Comparison of ENCODE assay signal across 10 cellular contexts in genomic region chr15:64149424-64150235, GRCh38. TPM values are rescaled to one million over a fixed set of nuclear protein-coding genes. Genes with fewer than 3 reads are reported as not detected.
DNase-seq lines count a peak whose midpoint lies in the region; ATAC-seq and TF ChIP-seq lines count a peak whose summit lies in the region.
"Had no signal": no experiment of that assay in that cellular context is flagged by ENCODE, and none has a peak within 500 bp of the region (broad histone marks: within the 10 kb centered on the region; RNA-seq: fewer than 3 reads in every experiment).

No MANE protein-coding gene starts in this region.

- H3K4me1 ChIP-seq in thyroid gland (peaks cover 8 to 39% of the 10 kb centered on the region in 2 donors), ascending aorta (peaks cover 11 to 26% of the 10 kb centered on the region in 2 donors)
- H3K4me1 ChIP-seq: parathyroid adenoma had no signal

- no peak for TF ChIP-seq POLR2A in thyroid gland (IDR thresholded peaks at IDR 0.05)

- H3K36me3 Mint-ChIP-seq in activated naive CD8-positive, alpha-beta T cell: no peaks in the 10 kb centered on the region
- H3K36me3 Mint-ChIP-seq in activated naive CD8-positive, alpha-beta T cell treated with anti-CD3 and anti-CD28 coated beads for 36 hours: peaks cover 2% of the 10 kb centered on the region
- H3K36me3 Mint-ChIP-seq in dendritic cell treated with granulocyte-macrophage colony-stimulating factor and Interleukin-4, amounts not matched to agents 40 ng/mL and 50 ng/mL, for 4 days (ENCODE audit: low read depth): peaks cover 17% of the 10 kb centered on the region
- H3K36me3 Mint-ChIP-seq in T-cell: peaks cover 7% of the 10 kb centered on the region

- CTCF ChIA-PET in T-cell (lab: Charles Lee): interaction anchor here (0.6 to 0.7 kb wide), 4 partner anchors 11 to 504 kb away, joined by 3 to 4 read pairs (median 3); no protein-coding TSS in a partner anchor

- H3K4me3 Mint-ChIP-seq in activated naive CD8-positive, alpha-beta T cell: peak overlapping the region; percentile 6
- no peak overlapping the region for H3K4me3 Mint-ChIP-seq in activated naive CD8-positive, alpha-beta T cell treated with anti-CD3 and anti-CD28 coated beads for 36 hours
- no peak overlapping the region for H3K4me3 Mint-ChIP-seq in dendritic cell treated with granulocyte-macrophage colony-stimulating factor and Interleukin-4, amounts not matched to agents 40 ng/mL and 50 ng/mL, for 4 days
- H3K4me3 Mint-ChIP-seq in T-cell: peak overlapping the region in 1 of 3 donors; percentile 47

- intact Hi-C loops in dendritic cell treated with granulocyte-macrophage colony-stimulating factor and Interleukin-4, amounts not matched to agents 40 ng/mL and 50 ng/mL, for 4 days (cut with micrococcal nuclease): loop anchor here (5.0 kb wide), 1 partner anchor 52 kb away; the partner anchor contains the start of gene SNX1
- intact Hi-C loops in thyroid gland (cut with DNase I) (loop anchor here (5.0 kb wide), 1 partner anchor 52 kb away; the partner anchor contains the start of gene SNX1), ascending aorta (cut with DNase I) (no loop called here)

- H3K27me3 Mint-ChIP-seq in activated naive CD8-positive, alpha-beta T cell: peaks cover 2% of the 10 kb centered on the region
- peaks cover 16% of the 10 kb centered on the region for H3K27me3 Mint-ChIP-seq in activated naive CD8-positive, alpha-beta T cell treated with anti-CD3 and anti-CD28 coated beads for 36 hours
- H3K27me3 Mint-ChIP-seq in dendritic cell treated with granulocyte-macrophage colony-stimulating factor and Interleukin-4, amounts not matched to agents 40 ng/mL and 50 ng/mL, for 4 days: peaks cover 30% of the 10 kb centered on the region
- H3K27me3 Mint-ChIP-seq in T-cell: peaks cover 7 to 14% of the 10 kb centered on the region in 2 donors

- H3K4me3 ChIP-seq in thyroid gland (replicated peaks in 1 of 3) (no peak overlapping the region), ascending aorta (no peak overlapping the region)
- H3K4me3 ChIP-seq: body of pancreas had no signal

- H3K36me3 ChIP-seq in thyroid gland (peaks cover 5 to 10% of the 10 kb centered on the region in 2 donors), ascending aorta (peaks cover 16 to 22% of the 10 kb centered on the region in 2 donors)

- DNase-seq in activated naive CD8-positive, alpha-beta T cell treated with anti-CD3 and anti-CD28 coated beads for 36 hours: no peak
- peak; percentile 73 for DNase-seq in NCI-H69 (lab: John Stamatoyannopoulos, UW)
- peak; percentile 30 to 32 for DNase-seq in thyroid gland
- no peak for DNase-seq in ascending aorta (ENCODE audit: low spot score in 2 of 2)
- DNase-seq in T-cell: no peak
- DNase-seq: body of pancreas had no signal

- 74 to 79% methylated on average over 3 of the region's 3 CpGs for WGBS in thyroid gland, 2 donors

- H3K9me3 ChIP-seq in thyroid gland: no peaks in the 10 kb centered on the region
- no peaks in the 10 kb centered on the region for H3K9me3 ChIP-seq in ascending aorta
- H3K9me3 ChIP-seq: body of pancreas had no signal

- TF ChIP-seq CTCF in thyroid gland (IDR thresholded peaks at IDR 0.05): no peak
- no peak for TF ChIP-seq CTCF in ascending aorta (IDR thresholded peaks at IDR 0.05)

- no peak overlapping the region for H3K27ac Mint-ChIP-seq in activated naive CD8-positive, alpha-beta T cell
- no peak overlapping the region for H3K27ac Mint-ChIP-seq in activated naive CD8-positive, alpha-beta T cell treated with anti-CD3 and anti-CD28 coated beads for 36 hours
- H3K27ac Mint-ChIP-seq in dendritic cell treated with granulocyte-macrophage colony-stimulating factor and Interleukin-4, amounts not matched to agents 40 ng/mL and 50 ng/mL, for 4 days: peak overlapping the region; percentile 23
- H3K27ac Mint-ChIP-seq in T-cell: peak overlapping the region in 1 of 2 donors; percentile 16

- H3K27me3 ChIP-seq in thyroid gland (no peaks in the 10 kb centered on the region), ascending aorta (peaks cover 17% of the 10 kb centered on the region)
- H3K27me3 ChIP-seq: body of pancreas had no signal

- H3K4me1 Mint-ChIP-seq in activated naive CD8-positive, alpha-beta T cell (ENCODE audit: low read depth): peaks cover 22% of the 10 kb centered on the region
- H3K4me1 Mint-ChIP-seq in activated naive CD8-positive, alpha-beta T cell treated with anti-CD3 and anti-CD28 coated beads for 36 hours: peaks cover 16% of the 10 kb centered on the region
- peaks cover 49% of the 10 kb centered on the region for H3K4me1 Mint-ChIP-seq in dendritic cell treated with granulocyte-macrophage colony-stimulating factor and Interleukin-4, amounts not matched to agents 40 ng/mL and 50 ng/mL, for 4 days (ENCODE audit: low read depth)
- peaks cover 27 to 32% (median 32%) of the 10 kb centered on the region in 3 donors for H3K4me1 Mint-ChIP-seq in T-cell

- no peaks in the 10 kb centered on the region for H3K9me3 Mint-ChIP-seq in activated naive CD8-positive, alpha-beta T cell (ENCODE audit: low read depth)
- no peaks in the 10 kb centered on the region for H3K9me3 Mint-ChIP-seq in activated naive CD8-positive, alpha-beta T cell treated with anti-CD3 and anti-CD28 coated beads for 36 hours
- H3K9me3 Mint-ChIP-seq in dendritic cell treated with granulocyte-macrophage colony-stimulating factor and Interleukin-4, amounts not matched to agents 40 ng/mL and 50 ng/mL, for 4 days: no peaks in the 10 kb centered on the region
- H3K9me3 Mint-ChIP-seq in T-cell: no peaks in the 10 kb centered on the region

- H3K27ac ChIP-seq in thyroid gland (peak overlapping the region in 1 of 3 donors; percentile 88), ascending aorta (no peak overlapping the region)
- H3K27ac ChIP-seq: body of pancreas, parathyroid adenoma had no signal

- ATAC-seq in T-cell (replicated peaks in 1 of 4) (no peak), GM18502 (IDR thresholded peaks at IDR 0.05; ENCODE audit: poor library complexity, unreplicated experiment) (no peak)
- ATAC-seq: body of pancreas had no signal

- POLR2A ChIA-PET in T-cell (lab: Charles Lee): no interaction called here

RNA-seq across cellular contexts. Expression of gene SNX22, which starts 1.9 kb away (rescaled TPM):
- total RNA-seq in activated naive CD8-positive, alpha-beta T cell treated with anti-CD3 and anti-CD28 coated beads for 36 hours: under 1 TPM; 0.42 to 0.74 TPM
- total RNA-seq in thyroid gland (100 to 1,000 TPM; 102 to 241 (median 123) TPM), ascending aorta (0.53 TPM), T-cell (1 to 10 TPM in 3 of 5 donors, under 1 TPM in 2; 0.58 to 3.7 (median 1.4) TPM)

RNA-seq across cellular contexts. Expression of gene PPIB, which starts 13.2 kb away (rescaled TPM):
- 100 to 1,000 TPM; 315 to 318 TPM for total RNA-seq in activated naive CD8-positive, alpha-beta T cell treated with anti-CD3 and anti-CD28 coated beads for 36 hours
- 1,000 to 10,000 TPM; 1,046 to 3,819 (median 1,394) TPM for total RNA-seq in thyroid gland
- total RNA-seq in ascending aorta: 674 TPM
- total RNA-seq in T-cell: 100 to 1,000 TPM; 169 to 260 (median 217) TPM

RNA-seq across cellular contexts. Expression of gene SNX1, which starts 53.8 kb away (rescaled TPM):
- total RNA-seq in activated naive CD8-positive, alpha-beta T cell treated with anti-CD3 and anti-CD28 coated beads for 36 hours: 10 to 100 TPM; 79.8 to 88.6 TPM
- total RNA-seq in thyroid gland (100 to 1,000 TPM; 184 to 348 (median 211) TPM), ascending aorta (33.8 TPM), T-cell (100 to 1,000 TPM in 4 of 5 donors, 10 to 100 TPM in 1; 98.8 to 168 (median 152) TPM)

RNA-seq across cellular contexts. Expression of gene CIAO2A, which starts 56.0 kb away (rescaled TPM):
- 10 to 100 TPM; 95.2 to 99.2 TPM for total RNA-seq in activated naive CD8-positive, alpha-beta T cell treated with anti-CD3 and anti-CD28 coated beads for 36 hours
- total RNA-seq in thyroid gland (100 to 1,000 TPM; 104 to 144 (median 129) TPM), ascending aorta (2.4 TPM), T-cell (10 to 100 TPM; 21.9 to 31.1 (median 25.9) TPM)

Comparison
In these comparisons a context has a peak if more than half of its experiments do, and no peak if none do; other contexts are left out.
1. DNase-seq: peak in NCI-H69 (single experiment) and thyroid gland (2 of 2); none in activated naive CD8-positive, alpha-beta T cell treated with anti-CD3 and anti-CD28 coated beads for 36 hours (single experiment), ascending aorta (0 of 2) and T-cell (0 of 34).
2. RNA of gene SNX22, which starts 1.9 kb away (total RNA-seq): 102 to 241 TPM in thyroid gland; 0.58 to 3.7 TPM in T-cell, 0.42 to 0.74 TPM in activated naive CD8-positive, alpha-beta T cell treated with anti-CD3 and anti-CD28 coated beads for 36 hours and 0.53 TPM in ascending aorta (single experiment); every median in the first group is over 10 times any median in the second.